Comparison of ENCODE assay signal across 9 cellular contexts in genomic region chr12:104473374-104473983, GRCh38. TPM values are rescaled to one million over a fixed set of nuclear protein-coding genes. Genes with fewer than 3 reads are reported as not detected.
A peak's percentile ranks its signal among the peaks of the same experiment; 100 is the strongest.
DNase-seq lines count a peak whose midpoint lies in the region; ATAC-seq and TF ChIP-seq lines count a peak whose summit lies in the region.
"Had no signal": no experiment of that assay in that cellular context is flagged by ENCODE, and none has a peak within 500 bp of the region (broad histone marks: within the 10 kb centered on the region; RNA-seq: fewer than 3 reads in every experiment).

No MANE protein-coding gene starts in this region.

- H3K9me3 Mint-ChIP-seq in progenitor cell of endocrine pancreas (ENCODE audit: low read depth), result no peaks in the 10 kb centered on the region

- H3K4me1 ChIP-seq in DND-41 (ENCODE audit: insufficient read depth, low read length), result peaks cover 94% of the 10 kb centered on the region
- no peaks in the 10 kb centered on the region for H3K4me1 ChIP-seq in suprapubic skin

- peak overlapping the region; percentile 48 for H3K4me2 ChIP-seq in DND-41 (ENCODE audit: insufficient read depth, low read length)

- H4K20me1 ChIP-seq in DND-41 (ENCODE audit: insufficient read depth, low read length), result peaks cover 14% of the 10 kb centered on the region

- no peak for TF ChIP-seq POLR2A in suprapubic skin (IDR thresholded peaks at IDR 0.05)

- H3K9me3 ChIP-seq in DND-41 (ENCODE audit: insufficient read depth, low read length, severe bottlenecking), result no peaks in the 10 kb centered on the region
- H3K9me3 ChIP-seq in suprapubic skin, result no peaks in the 10 kb centered on the region

- no peak overlapping the region for H2AFZ ChIP-seq in DND-41 (ENCODE audit: low read depth, low read length)

- no peaks in the 10 kb centered on the region for H3K27me3 Mint-ChIP-seq in progenitor cell of endocrine pancreas

- no peak for TF ChIP-seq EP300 in suprapubic skin (IDR thresholded peaks at IDR 0.05)

- H3K27ac Mint-ChIP-seq in progenitor cell of endocrine pancreas, result no peak overlapping the region

- DNase-seq in DND-41, result peak; percentile 69
- DNase-seq in fibroblast of peridontal ligament (ENCODE audit: extremely low read depth), result peak; percentile 29
- DNase-seq in suprapubic skin (ENCODE audit: low spot score in 2 of 2), result no peak
- no peak for DNase-seq in progenitor cell of endocrine pancreas (ENCODE audit: low spot score, unreplicated experiment)
- no peak for DNase-seq in NCI-H1417 treated with DMSO at 0.1 percent for 48 hours (lab: John Stamatoyannopoulos, UW)
- DNase-seq: NCI-H446 treated with DMSO at 0.1 percent for 48 hours had no signal

- peak overlapping the region; percentile 41 for H3K9ac ChIP-seq in DND-41 (ENCODE audit: low read depth, low read length)

- H3K79me2 ChIP-seq in DND-41 (ENCODE audit: insufficient read depth, low read length), result peaks cover 98% of the 10 kb centered on the region

- H3K4me3 ChIP-seq in DND-41 (ENCODE audit: low read depth in 1 of 2, low read length in 2 of 2) (peak overlapping the region in 1 of 2 experiments; percentile 13; a peak in 1 of 4 replicates), suprapubic skin (no peak overlapping the region)

- no peak overlapping the region for H3K4me3 Mint-ChIP-seq in progenitor cell of endocrine pancreas (ENCODE audit: low read depth)

- ATAC-seq in DND-41 (ENCODE audit: insufficient read depth, low read depth) (peak; percentile 39), GM19395 (IDR thresholded peaks at IDR 0.05; ENCODE audit: unreplicated experiment) (peak; percentile 68), HG03520 (IDR thresholded peaks at IDR 0.05; ENCODE audit: unreplicated experiment) (peak; percentile 37), HG03025 (IDR thresholded peaks at IDR 0.05; ENCODE audit: low FRiP score, unreplicated experiment) (no peak)

- H3K36me3 ChIP-seq in DND-41 (ENCODE audit: insufficient read depth, low read length) (peaks cover 32% of the 10 kb centered on the region), suprapubic skin (no peaks in the 10 kb centered on the region)

- H3K27me3 ChIP-seq in DND-41 (ENCODE audit: insufficient read depth, low read length, poor library complexity), result no peaks in the 10 kb centered on the region
- H3K27me3 ChIP-seq in suprapubic skin, result no peaks in the 10 kb centered on the region

- peaks cover 2% of the 10 kb centered on the region for H3K4me1 Mint-ChIP-seq in progenitor cell of endocrine pancreas (ENCODE audit: low read depth)

- H3K27ac ChIP-seq in DND-41 (ENCODE audit: low read length), result peak overlapping the region; percentile 89
- no peak overlapping the region for H3K27ac ChIP-seq in suprapubic skin

- no peaks in the 10 kb centered on the region for H3K36me3 Mint-ChIP-seq in progenitor cell of endocrine pancreas (ENCODE audit: insufficient read depth)

- TF ChIP-seq CTCF in DND-41 (IDR thresholded peaks at IDR 0.05; ENCODE audit: borderline replicate concordance, extremely low read depth, low read length, poor library complexity, severe bottlenecking), result no peak
- no peak for TF ChIP-seq CTCF in suprapubic skin (IDR thresholded peaks at IDR 0.05)
- no peak for TF ChIP-seq CTCF in progenitor cell of endocrine pancreas (IDR thresholded peaks at IDR 0.05; ENCODE audit: unreplicated experiment)

- 75% methylated on average over 10 of the region's 10 CpGs for WGBS in suprapubic skin

RNA-seq across cellular contexts. Expression of gene CHST11, which starts 16.7 kb away (rescaled TPM):
- 1 to 10 TPM; 1.8 to 5.8 (median 3.8) TPM for total RNA-seq in suprapubic skin
- 10.5 and 11.4 TPM in 2 replicates for total RNA-seq in progenitor cell of endocrine pancreas

Comparison
In these comparisons a context has a peak if more than half of its experiments do, and no peak if none do; other contexts are left out.
1. DNase-seq: peak in DND-41 (single experiment) and fibroblast of peridontal ligament (single experiment); none in suprapubic skin (0 of 2), progenitor cell of endocrine pancreas (single experiment) and NCI-H1417 treated with DMSO at 0.1 percent for 48 hours (single experiment).